Comparison of ENCODE assay signal across 15 cellular contexts in the genomic region with DNA sequence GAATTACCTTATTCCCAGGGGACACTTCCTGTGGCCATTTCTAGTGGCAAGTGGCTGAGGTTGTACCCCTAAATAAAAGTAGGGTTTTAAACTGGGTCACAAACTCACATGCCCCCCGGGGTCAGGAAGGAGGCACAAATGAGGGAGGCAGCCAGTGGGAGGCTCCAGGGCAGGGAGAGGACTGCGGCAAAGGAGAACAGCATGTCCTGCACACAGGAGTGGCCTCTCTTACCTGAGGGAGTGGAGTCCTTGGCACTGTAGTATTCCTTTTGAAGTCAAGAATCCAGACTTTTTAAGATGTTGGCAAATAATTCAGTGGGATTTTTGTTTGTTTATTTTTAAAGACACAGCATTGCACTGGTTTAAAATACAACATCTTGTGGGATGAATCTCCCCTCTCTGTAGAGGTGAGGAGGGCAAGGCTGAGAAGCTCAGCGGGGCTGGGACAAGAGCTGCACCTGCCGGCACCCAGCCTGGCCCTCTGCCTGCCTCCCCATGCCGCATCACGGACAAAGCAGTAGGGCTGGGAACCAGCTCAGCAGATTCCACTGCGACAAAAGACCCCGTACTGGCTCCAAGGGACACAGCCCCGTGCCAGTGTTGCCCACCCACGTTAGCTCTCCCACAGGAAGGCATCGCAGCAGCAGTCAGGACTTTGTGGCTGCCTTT. TPM values are rescaled to one million over a fixed set of nuclear protein-coding genes. Genes with fewer than 3 reads are reported as not detected.
DNase-seq lines count a peak whose midpoint lies in the region; ATAC-seq, FAIRE-seq and TF ChIP-seq lines count a peak whose summit lies in the region.
"Had no signal": no experiment of that assay in that cellular context is flagged by ENCODE, and none has a peak within 500 bp of the region (broad histone marks: within the 10 kb centered on the region; RNA-seq: fewer than 3 reads in every experiment).

No MANE protein-coding gene starts in this region.

- no peak overlapping the region for H2AFZ ChIP-seq in K562 (ENCODE audit: low read depth, low read length)

- no peak overlapping the region for H3K27ac ChIP-seq in BLaER1 treated with 17β-estradiol and CSF1 and Interleukin-3, amounts not matched to agents 10 nM and 100 nM
- H3K27ac ChIP-seq in K562 (ENCODE audit: extremely low read depth, low read depth, low read length): no peak overlapping the region

- no TSS peak for BruUV-seq in K562 (replicated peaks; lab: Mats Ljungman, UMichigan)

- no peaks in the 10 kb centered on the region for H3K9me3 ChIP-seq in BLaER1 treated with 17β-estradiol and CSF1 and Interleukin-3, amounts not matched to agents 10 nM and 100 nM (replicated peaks in 1 of 11)
- no peaks in the 10 kb centered on the region for H3K9me3 ChIP-seq in K562 (replicated peaks; ENCODE audit: control insufficient read depth, insufficient read depth, low read depth, low read length)

- no peak for TF ChIP-seq EP300 in K562 (IDR thresholded peaks at IDR 0.05; ENCODE audit: low read length)

- no peak overlapping the region for H3K9ac ChIP-seq in BLaER1 treated with 17β-estradiol and CSF1 and Interleukin-3, amounts not matched to agents 10 nM and 100 nM
- no peak overlapping the region for H3K9ac ChIP-seq in K562 (ENCODE audit: insufficient read depth in 1 of 2, low read depth in 2 of 2, low read length in 2 of 2)

- H3K4me3 Mint-ChIP-seq in HFFc6 (no peak overlapping the region; the same call in 1 of the 2 replicates), osteocyte (ENCODE audit: unreplicated experiment) (no peak overlapping the region)
- H3K4me3 Mint-ChIP-seq: CD8-positive, alpha-beta T cell; stimulated activated naive B cell treated with anti-CD40 and anti-IgM and Interleukin-4, amounts not matched to agents 10 μg/mL and 1 μg/mL and 100 μg/mL, for 72 hours had no signal

- TF ChIP-seq POLR2A in K562 (conservative IDR thresholded peaks at IDR 0.05): no peak

- H3K27ac Mint-ChIP-seq in HFFc6 (peak overlapping the region; percentile 93), osteocyte (ENCODE audit: unreplicated experiment) (peak overlapping the region; percentile 96)
- H3K27ac Mint-ChIP-seq: CD8-positive, alpha-beta T cell; stimulated activated naive B cell treated with anti-CD40 and anti-IgM and Interleukin-4, amounts not matched to agents 10 μg/mL and 1 μg/mL and 100 μg/mL, for 72 hours had no signal

- H3K36me3 Mint-ChIP-seq in HFFc6 (ENCODE audit: low read depth): no peaks in the 10 kb centered on the region
- H3K36me3 Mint-ChIP-seq in osteocyte (ENCODE audit: unreplicated experiment): peaks cover 5% of the 10 kb centered on the region
- H3K36me3 Mint-ChIP-seq: CD8-positive, alpha-beta T cell had no signal

- peaks cover 32 to 64% (median 54%) of the 10 kb centered on the region in 10 experiments for H3K4me1 ChIP-seq in BLaER1 treated with 17β-estradiol and CSF1 and Interleukin-3, amounts not matched to agents 10 nM and 100 nM
- peaks cover 0 to 24% of the 10 kb centered on the region in 2 experiments; a peak in 3 of 5 replicates for H3K4me1 ChIP-seq in K562 (replicated peaks in 1 of 2; ENCODE audit: control insufficient read depth in 2 of 2, insufficient read depth in 2 of 2, low read length in 2 of 2)

- no peak for FAIRE-seq in K562 (lab: Jason Lieb, UNC)
- FAIRE-seq: islet of Langerhans had no signal

- CTCF ChIA-PET in K562 (lab: Yijun Ruan, JAX; ENCODE audit: low intra/inter-chr PET ratio): no interaction called here

- no peak overlapping the region for H3K4me3 ChIP-seq in BLaER1 treated with 17β-estradiol and CSF1 and Interleukin-3, amounts not matched to agents 10 nM and 100 nM
- no peak overlapping the region for H3K4me3 ChIP-seq in K562

- H3K4me1 Mint-ChIP-seq in HFFc6 (ENCODE audit: low read depth): peaks cover 31% of the 10 kb centered on the region
- H3K4me1 Mint-ChIP-seq in osteocyte (ENCODE audit: unreplicated experiment): peaks cover 57% of the 10 kb centered on the region

- no peaks in the 10 kb centered on the region for H3K9me1 ChIP-seq in K562 (ENCODE audit: control insufficient read depth, insufficient read depth, low read length)

- H3K27me3 ChIP-seq in BLaER1 treated with 17β-estradiol and CSF1 and Interleukin-3, amounts not matched to agents 10 nM and 100 nM: no peaks in the 10 kb centered on the region
- peaks cover 44 to 94% of the 10 kb centered on the region in 2 experiments; a peak in 4 of 5 replicates for H3K27me3 ChIP-seq in K562 (ENCODE audit: control insufficient read depth in 2 of 2, insufficient read depth in 2 of 2, low read length in 2 of 2)

- DNase-seq in HFFc6: no peak
- DNase-seq in K562 (ENCODE audit: extremely low read depth in 1 of 4, low spot score in 3 of 4): no peak
- no peak for DNase-seq in osteocyte (ENCODE audit: extremely low spot score, unreplicated experiment)
- no peak for DNase-seq in NCI-H1694 treated with DMSO at 0.1 percent for 48 hours (lab: John Stamatoyannopoulos, UW)
- DNase-seq: CD8-positive, alpha-beta T cell; GDM1; NCI-H1048; NCI-H446; PC-3; stimulated activated naive B cell treated with anti-CD40 and anti-IgM and Interleukin-4, amounts not matched to agents 10 μg/mL and 1 μg/mL and 100 μg/mL, for 72 hours had no signal

- no peaks in the 10 kb centered on the region for H3K79me2 ChIP-seq in K562 (ENCODE audit: control insufficient read depth, insufficient read depth, low read length)

- TF ChIP-seq CTCF in HFFc6 (IDR thresholded peaks at IDR 0.05) (no peak), K562 (IDR thresholded peaks at IDR 0.05 in 2 of 3, conservative IDR thresholded peaks at IDR 0.05 in 1 of 3; ENCODE audit: insufficient read depth in 2 of 3, low read depth in 1 of 3, low read length in 3 of 3) (no peak), osteocyte (IDR thresholded peaks at IDR 0.05) (no peak)

- H3K27me3 Mint-ChIP-seq in HFFc6 (ENCODE audit: insufficient read depth): no peaks in the 10 kb centered on the region
- no peaks in the 10 kb centered on the region for H3K27me3 Mint-ChIP-seq in osteocyte (ENCODE audit: unreplicated experiment)
- H3K27me3 Mint-ChIP-seq: stimulated activated naive B cell treated with anti-CD40 and anti-IgM and Interleukin-4, amounts not matched to agents 10 μg/mL and 1 μg/mL and 100 μg/mL, for 72 hours had no signal

- ATAC-seq in K562 (no peak), GM19467 (IDR thresholded peaks at IDR 0.05; ENCODE audit: unreplicated experiment) (no peak), GM18519 (IDR thresholded peaks at IDR 0.05; ENCODE audit: low FRiP score, unreplicated experiment) (no peak), HG02973 (IDR thresholded peaks at IDR 0.05; ENCODE audit: unreplicated experiment) (no peak)
- ATAC-seq: CD8-positive, alpha-beta T cell; PC-3 had no signal

- intact Hi-C loops in K562 (cut with micrococcal nuclease): no loop called here

- peak overlapping the region in 10 of 11 experiments; percentile 1 to 47 (median 28); a peak in 7 of 22 replicates for H3K4me2 ChIP-seq in BLaER1 treated with 17β-estradiol and CSF1 and Interleukin-3, amounts not matched to agents 10 nM and 100 nM
- H3K4me2 ChIP-seq in K562 (ENCODE audit: insufficient read depth, low read length): no peak overlapping the region

- WGBS in K562 (ENCODE audit: insufficient coverage, low coverage, missing lambda C conversion rate): 5% methylated on average over 11 of the region's 11 CpGs

- H3K9me3 Mint-ChIP-seq in HFFc6: no peaks in the 10 kb centered on the region
- H3K9me3 Mint-ChIP-seq in osteocyte (ENCODE audit: unreplicated experiment): no peaks in the 10 kb centered on the region
- H3K9me3 Mint-ChIP-seq: CD8-positive, alpha-beta T cell; stimulated activated naive B cell treated with anti-CD40 and anti-IgM and Interleukin-4, amounts not matched to agents 10 μg/mL and 1 μg/mL and 100 μg/mL, for 72 hours had no signal

- POLR2A ChIA-PET in K562 (lab: Yijun Ruan, JAX): interaction anchor here (0.6 kb wide), 1 partner anchor 288 kb away, joined by 3 read pairs; no protein-coding TSS in a partner anchor

- peaks cover 0 to 4% (median 0%) of the 10 kb centered on the region in 11 experiments; a peak in 1 of 22 replicates for H3K36me3 ChIP-seq in BLaER1 treated with 17β-estradiol and CSF1 and Interleukin-3, amounts not matched to agents 10 nM and 100 nM
- H3K36me3 ChIP-seq in K562 (ENCODE audit: control insufficient read depth, insufficient read depth, low read length): no peaks in the 10 kb centered on the region

- TF ChIP-seq RAD21 in K562 (CRISPR knock-in tag; conservative IDR thresholded peaks at IDR 0.05 in 1 of 2, IDR thresholded peaks at IDR 0.05 in 1 of 2): no peak

- peaks cover 1 to 100% (median 99%) of the 10 kb centered on the region in 11 experiments; a peak in 20 of 22 replicates for H4K20me1 ChIP-seq in BLaER1 treated with 17β-estradiol and CSF1 and Interleukin-3, amounts not matched to agents 10 nM and 100 nM
- peaks cover 26% of the 10 kb centered on the region for H4K20me1 ChIP-seq in K562 (replicated peaks; ENCODE audit: control insufficient read depth, insufficient read depth, low read length)

- in situ Hi-C loops in K562 (cut with MboI): no loop called here

TF ChIP-seq in K562, 482 proteins besides CTCF, POLR2A, EP300 and RAD21 (continues in another document):
- TF ChIP-seq ZFP36 (IDR thresholded peaks at IDR 0.05; ENCODE audit: low read depth, low read length, partially characterized antibody) (peak; percentile 34), CBFA2T2 (conservative IDR thresholded peaks at IDR 0.05) (no peak), NFIC (IDR thresholded peaks at IDR 0.05) (no peak)

RNA-seq across cellular contexts. Expression of gene SPSB1, which starts 22.2 kb away (rescaled TPM):
- 10 to 100 TPM in 1 of 6 experiments, 1 to 10 TPM in 5; 5.9 to 10.4 (median 8.6) TPM for total RNA-seq in HFFc6 (2021; fragmentation: NEBNext Ultra II Directional; extraction: Animal tissue kit (Norgen Biotek cat#: 25700))
- not detected in 2 replicates for total RNA-seq in K562 (2011; cell fraction: chromatin; rRNA removed; ENCODE audit: low replicate concordance)
- 0.33 TPM in 1 of 2 replicates, not detected in the other for total RNA-seq in K562 (2011; cell fraction: nucleolus; rRNA removed)
- not detected in 2 replicates for total RNA-seq in K562 (2011; cell fraction: nucleoplasm; rRNA removed)
- total RNA-seq in K562 (2014; rRNA removed): 0.08 TPM in 1 of 2 replicates, not detected in the other
- not detected in 2 replicates for total RNA-seq in K562 (2014; rRNA removed; fragmentation: Illumina TruSeq; extraction: Trizol)
- 0.08 TPM in 1 of 2 replicates, not detected in the other for total RNA-seq in K562 (2015; rRNA removed; fragmentation: Illumina TruSeq; extraction: Trizol)
- total RNA-seq in K562 (2021): 0.22 and 0.35 TPM in 2 replicates
- polyA plus RNA-seq in K562 (2011; rRNA removed): 0.09 and 0.14 TPM in 2 replicates
- polyA plus RNA-seq in K562 (2011; cell fraction: cytosol; rRNA removed): 0.04 and 0.15 TPM in 2 replicates
- 0.17 TPM in 1 of 2 replicates, not detected in the other for polyA plus RNA-seq in K562 (2011; cell fraction: nucleus; rRNA removed)
- 0.09 and 0.10 TPM in 2 replicates for polyA plus RNA-seq in K562 (2012)
- polyA plus RNA-seq in K562 (2014; fragmentation: Illumina TruSeq; extraction: Trizol): 0.22 TPM in 1 of 2 replicates, not detected in the other
- polyA plus RNA-seq in K562 (2014; fragmentation: Nextera tagmentation; extraction: Ambion mirVana): under 1 TPM in 1 of 2 experiments, not detected in 1; 0.06 TPM
- polyA plus RNA-seq in K562 (2014; rRNA removed): 0.65 TPM in 1 of 2 replicates, not detected in the other
- 0.12 TPM in 1 of 2 replicates, not detected in the other for polyA minus RNA-seq in K562 (2011; rRNA and poly(A)+ RNA removed)
- polyA minus RNA-seq in K562 (2011; cell fraction: cytosol; rRNA and poly(A)+ RNA removed): 0.55 TPM in 1 of 2 replicates, not detected in the other
- 0.11 TPM in 1 of 2 replicates, not detected in the other for polyA minus RNA-seq in K562 (2011; cell fraction: nucleus; rRNA and poly(A)+ RNA removed)
- 52.8 and 63.2 TPM in 2 replicates for total RNA-seq in osteocyte

Comparison
In these comparisons a context has a peak if more than half of its experiments do, and no peak if none do; other contexts are left out.
1. RNA of gene SPSB1, which starts 22.2 kb away (total RNA-seq): 52.8 to 63.2 TPM in osteocyte and 5.9 to 10.4 TPM in HFFc6; 0.08 to 0.35 TPM in K562; every median in the first group is over 4 times any median in the second.